In genomic region chr11:112016765-112017356, GRCh38 we compare ENCODE assay signal across 9 cellular contexts. TPM values are rescaled to one million over a fixed set of nuclear protein-coding genes. Genes with fewer than 3 reads are reported as not detected.
DNase-seq lines count a peak whose midpoint lies in the region; ATAC-seq and TF ChIP-seq lines count a peak whose summit lies in the region.
"Had no signal": no experiment of that assay in that cellular context is flagged by ENCODE, and none has a peak within 500 bp of the region (broad histone marks: within the 10 kb centered on the region; RNA-seq: fewer than 3 reads in every experiment).

No MANE protein-coding gene starts in this region.

- DNase-seq in cardiac fibroblast (ENCODE audit: low read depth in 2 of 2) (peak; percentile 59 to 80), sciatic nerve (ENCODE audit: low spot score) (no peak), foreskin melanocyte (no peak), GF-D8 (lab: John Stamatoyannopoulos, UW) (no peak), endothelial cell (ENCODE audit: low spot score) (no peak), cortex of kidney (lab: John Stamatoyannopoulos, UW) (no peak)
- DNase-seq: activated naive CD4-positive, alpha-beta T cell treated with Interleukin-2 at 50 U/mL for 16 hours had no signal

- intact Hi-C loops in sciatic nerve (cut with DNase I): no loop called here

- no peak for TF ChIP-seq CTCF in cardiac fibroblast (IDR thresholded peaks at IDR 0.05; ENCODE audit: low read depth, low read length)
- no peak for TF ChIP-seq CTCF in endothelial cell (IDR thresholded peaks at IDR 0.05; ENCODE audit: unreplicated experiment)

- ATAC-seq in GM19025 (IDR thresholded peaks at IDR 0.05; ENCODE audit: low read depth, unreplicated experiment) (peak; percentile 30), HG03066 (IDR thresholded peaks at IDR 0.05; ENCODE audit: low read depth, unreplicated experiment) (peak; percentile 48), sciatic nerve (peak; percentile 76)

- no peaks in the 10 kb centered on the region for H3K27me3 Mint-ChIP-seq in endothelial cell (ENCODE audit: unreplicated experiment)

- no peaks in the 10 kb centered on the region for H3K9me3 Mint-ChIP-seq in endothelial cell (ENCODE audit: unreplicated experiment)

- no peaks in the 10 kb centered on the region for H3K36me3 Mint-ChIP-seq in endothelial cell (ENCODE audit: low read depth, unreplicated experiment)

- H3K4me1 Mint-ChIP-seq in endothelial cell (ENCODE audit: unreplicated experiment): no peaks in the 10 kb centered on the region

- no peak overlapping the region for H3K27ac Mint-ChIP-seq in endothelial cell (ENCODE audit: unreplicated experiment)

- no peak overlapping the region for H3K4me3 ChIP-seq in cardiac fibroblast (replicated peaks in 1 of 2; ENCODE audit: low read depth in 2 of 2, low read length in 2 of 2)

- H3K4me3 Mint-ChIP-seq in endothelial cell (ENCODE audit: unreplicated experiment): no peak overlapping the region

RNA-seq across cellular contexts. Expression of gene DLAT, which starts 8.3 kb away (rescaled TPM):
- total RNA-seq in sciatic nerve: 19.4 TPM
- total RNA-seq in endothelial cell (ENCODE audit: unreplicated experiment): 28.2 TPM

RNA-seq across cellular contexts. Expression of gene PIH1D2, which starts 57.0 kb away (rescaled TPM):
- 1.8 TPM for total RNA-seq in sciatic nerve
- total RNA-seq in endothelial cell (ENCODE audit: unreplicated experiment): 2.5 TPM

RNA-seq across cellular contexts. Expression of gene NKAPD1, which starts 57.2 kb away (rescaled TPM):
- total RNA-seq in sciatic nerve (18.1 TPM), endothelial cell (ENCODE audit: unreplicated experiment) (21.8 TPM)

Comparison
In these comparisons a context has a peak if more than half of its experiments do, and no peak if none do; other contexts are left out.
1. DNase-seq: peak in cardiac fibroblast (2 of 2); none in sciatic nerve (single experiment), foreskin melanocyte (single experiment), GF-D8 (single experiment), endothelial cell (single experiment) and cortex of kidney (single experiment).
2. Peak in every context shown above with its lines, with median percentiles within 50 percentile points of each other: ATAC-seq.